Comparison of ENCODE assay signal across 2 cellular contexts in the genomic region with DNA sequence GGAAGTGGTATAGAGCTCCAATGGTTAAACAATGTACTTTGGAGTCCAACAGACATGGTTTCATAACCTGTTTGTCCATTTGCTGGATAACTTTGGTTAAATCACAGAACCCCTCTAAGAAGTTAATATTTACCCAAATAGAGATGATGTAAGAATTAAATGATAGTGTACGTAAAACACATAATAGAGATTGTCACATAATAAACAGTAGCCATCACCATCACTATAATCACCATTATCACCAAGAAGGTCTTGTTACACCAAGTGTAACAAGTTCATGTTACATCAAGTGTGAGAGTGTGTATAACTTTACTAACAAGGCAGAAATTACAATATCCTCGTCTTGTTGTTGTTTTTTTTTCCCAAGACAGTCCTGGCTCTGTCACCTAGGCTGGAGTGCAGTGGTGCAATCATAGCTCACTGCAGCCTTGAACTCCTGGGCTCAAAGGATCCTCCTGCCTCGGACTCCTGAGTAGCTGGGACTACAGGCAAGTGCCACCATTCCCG.
TF ChIP-seq lines count a peak whose summit lies in the region.

No MANE protein-coding gene starts in this region.

TF ChIP-seq in A549, 52 proteins besides CTCF, POLR2A, EP300 and RAD21:
- TF ChIP-seq CBX2 (IDR thresholded peaks at IDR 0.05; ENCODE audit: borderline replicate concordance, low read depth) (no peak), CBX8 (IDR thresholded peaks at IDR 0.05) (no peak), ZFP36 (IDR thresholded peaks at IDR 0.05; ENCODE audit: borderline replicate concordance, partially characterized antibody) (no peak), RCOR1 (IDR thresholded peaks at IDR 0.05; ENCODE audit: low read depth, low read length) (no peak), HDAC2 (IDR thresholded peaks at IDR 0.05) (no peak), RNF2 (IDR thresholded peaks at IDR 0.05; ENCODE audit: borderline replicate concordance, low read depth) (no peak), BHLHE40 (IDR thresholded peaks at IDR 0.05; ENCODE audit: low read depth, low read length) (no peak)
- TF ChIP-seq, protein P1, sequence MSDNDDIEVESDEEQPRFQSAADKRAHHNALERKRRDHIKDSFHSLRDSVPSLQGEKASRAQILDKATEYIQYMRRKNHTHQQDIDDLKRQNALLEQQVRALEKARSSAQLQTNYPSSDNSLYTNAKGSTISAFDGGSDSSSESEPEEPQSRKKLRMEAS (IDR thresholded peaks at IDR 0.05), result no peak
TF ChIP-seq in A549: peak in this region for 0.

TF ChIP-seq in GM23338, 12 proteins besides CTCF, POLR2A, EP300 and RAD21:
- TF ChIP-seq EZH2phosphoT487 (IDR thresholded peaks at IDR 0.05; ENCODE audit: unreplicated experiment) (no peak), EZH2 (IDR thresholded peaks at IDR 0.05; ENCODE audit: low read depth, unreplicated experiment) (no peak), JUNB (IDR thresholded peaks at IDR 0.05; ENCODE audit: unreplicated experiment) (no peak), NANOG (IDR thresholded peaks at IDR 0.05; ENCODE audit: borderline replicate concordance) (no peak), CREB1 (CRISPR knock-in tag; IDR thresholded peaks at IDR 0.05; ENCODE audit: low read depth) (no peak), ZNF114 (CRISPR knock-in tag; IDR thresholded peaks at IDR 0.05) (no peak), ZNF331 (CRISPR knock-in tag; IDR thresholded peaks at IDR 0.05; ENCODE audit: low read depth) (no peak), POLR2AphosphoS5 (IDR thresholded peaks at IDR 0.05; ENCODE audit: low read depth) (no peak)
- TF ChIP-seq, protein P2, sequence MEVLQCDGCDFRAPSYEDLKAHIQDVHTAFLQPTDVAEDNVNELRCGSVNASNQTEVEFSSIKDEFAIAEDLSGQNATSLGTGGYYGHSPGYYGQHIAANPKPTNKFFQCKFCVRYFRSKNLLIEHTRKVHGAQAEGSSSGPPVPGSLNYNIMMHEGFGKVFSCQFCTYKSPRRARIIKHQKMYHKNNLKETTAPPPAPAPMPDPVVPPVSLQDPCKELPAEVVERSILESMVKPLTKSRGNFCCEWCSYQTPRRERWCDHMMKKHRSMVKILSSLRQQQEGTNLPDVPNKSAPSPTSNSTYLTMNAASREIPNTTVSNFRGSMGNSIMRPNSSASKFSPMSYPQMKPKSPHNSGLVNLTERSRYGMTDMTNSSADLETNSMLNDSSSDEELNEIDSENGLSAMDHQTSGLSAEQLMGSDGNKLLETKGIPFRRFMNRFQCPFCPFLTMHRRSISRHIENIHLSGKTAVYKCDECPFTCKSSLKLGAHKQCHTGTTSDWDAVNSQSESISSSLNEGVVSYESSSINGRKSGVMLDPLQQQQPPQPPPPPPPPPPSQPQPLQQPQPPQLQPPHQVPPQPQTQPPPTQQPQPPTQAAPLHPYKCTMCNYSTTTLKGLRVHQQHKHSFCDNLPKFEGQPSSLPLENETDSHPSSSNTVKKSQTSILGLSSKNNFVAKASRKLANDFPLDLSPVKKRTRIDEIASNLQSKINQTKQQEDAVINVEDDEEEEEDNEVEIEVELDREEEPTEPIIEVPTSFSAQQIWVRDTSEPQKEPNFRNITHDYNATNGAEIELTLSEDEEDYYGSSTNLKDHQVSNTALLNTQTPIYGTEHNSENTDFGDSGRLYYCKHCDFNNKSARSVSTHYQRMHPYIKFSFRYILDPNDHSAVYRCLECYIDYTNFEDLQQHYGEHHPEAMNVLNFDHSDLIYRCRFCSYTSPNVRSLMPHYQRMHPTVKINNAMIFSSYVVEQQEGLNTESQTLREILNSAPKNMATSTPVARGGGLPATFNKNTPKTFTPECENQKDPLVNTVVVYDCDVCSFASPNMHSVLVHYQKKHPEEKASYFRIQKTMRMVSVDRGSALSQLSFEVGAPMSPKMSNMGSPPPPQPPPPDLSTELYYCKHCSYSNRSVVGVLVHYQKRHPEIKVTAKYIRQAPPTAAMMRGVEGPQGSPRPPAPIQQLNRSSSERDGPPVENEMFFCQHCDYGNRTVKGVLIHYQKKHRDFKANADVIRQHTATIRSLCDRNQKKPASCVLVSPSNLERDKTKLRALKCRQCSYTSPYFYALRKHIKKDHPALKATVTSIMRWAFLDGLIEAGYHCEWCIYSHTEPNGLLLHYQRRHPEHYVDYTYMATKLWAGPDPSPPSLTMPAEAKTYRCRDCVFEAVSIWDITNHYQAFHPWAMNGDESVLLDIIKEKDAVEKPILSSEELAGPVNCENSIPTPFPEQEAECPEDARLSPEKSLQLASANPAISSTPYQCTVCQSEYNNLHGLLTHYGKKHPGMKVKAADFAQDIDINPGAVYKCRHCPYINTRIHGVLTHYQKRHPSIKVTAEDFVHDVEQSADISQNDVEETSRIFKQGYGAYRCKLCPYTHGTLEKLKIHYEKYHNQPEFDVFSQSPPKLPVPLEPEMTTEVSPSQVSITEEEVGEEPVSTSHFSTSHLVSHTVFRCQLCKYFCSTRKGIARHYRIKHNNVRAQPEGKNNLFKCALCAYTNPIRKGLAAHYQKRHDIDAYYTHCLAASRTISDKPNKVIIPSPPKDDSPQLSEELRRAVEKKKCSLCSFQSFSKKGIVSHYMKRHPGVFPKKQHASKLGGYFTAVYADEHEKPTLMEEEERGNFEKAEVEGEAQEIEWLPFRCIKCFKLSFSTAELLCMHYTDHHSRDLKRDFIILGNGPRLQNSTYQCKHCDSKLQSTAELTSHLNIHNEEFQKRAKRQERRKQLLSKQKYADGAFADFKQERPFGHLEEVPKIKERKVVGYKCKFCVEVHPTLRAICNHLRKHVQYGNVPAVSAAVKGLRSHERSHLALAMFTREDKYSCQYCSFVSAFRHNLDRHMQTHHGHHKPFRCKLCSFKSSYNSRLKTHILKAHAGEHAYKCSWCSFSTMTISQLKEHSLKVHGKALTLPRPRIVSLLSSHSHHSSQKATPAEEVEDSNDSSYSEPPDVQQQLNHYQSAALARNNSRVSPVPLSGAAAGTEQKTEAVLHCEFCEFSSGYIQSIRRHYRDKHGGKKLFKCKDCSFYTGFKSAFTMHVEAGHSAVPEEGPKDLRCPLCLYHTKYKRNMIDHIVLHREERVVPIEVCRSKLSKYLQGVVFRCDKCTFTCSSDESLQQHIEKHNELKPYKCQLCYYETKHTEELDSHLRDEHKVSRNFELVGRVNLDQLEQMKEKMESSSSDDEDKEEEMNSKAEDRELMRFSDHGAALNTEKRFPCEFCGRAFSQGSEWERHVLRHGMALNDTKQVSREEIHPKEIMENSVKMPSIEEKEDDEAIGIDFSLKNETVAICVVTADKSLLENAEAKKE (CRISPR knock-in tag; IDR thresholded peaks at IDR 0.05), result no peak
- TF ChIP-seq, protein P3, sequence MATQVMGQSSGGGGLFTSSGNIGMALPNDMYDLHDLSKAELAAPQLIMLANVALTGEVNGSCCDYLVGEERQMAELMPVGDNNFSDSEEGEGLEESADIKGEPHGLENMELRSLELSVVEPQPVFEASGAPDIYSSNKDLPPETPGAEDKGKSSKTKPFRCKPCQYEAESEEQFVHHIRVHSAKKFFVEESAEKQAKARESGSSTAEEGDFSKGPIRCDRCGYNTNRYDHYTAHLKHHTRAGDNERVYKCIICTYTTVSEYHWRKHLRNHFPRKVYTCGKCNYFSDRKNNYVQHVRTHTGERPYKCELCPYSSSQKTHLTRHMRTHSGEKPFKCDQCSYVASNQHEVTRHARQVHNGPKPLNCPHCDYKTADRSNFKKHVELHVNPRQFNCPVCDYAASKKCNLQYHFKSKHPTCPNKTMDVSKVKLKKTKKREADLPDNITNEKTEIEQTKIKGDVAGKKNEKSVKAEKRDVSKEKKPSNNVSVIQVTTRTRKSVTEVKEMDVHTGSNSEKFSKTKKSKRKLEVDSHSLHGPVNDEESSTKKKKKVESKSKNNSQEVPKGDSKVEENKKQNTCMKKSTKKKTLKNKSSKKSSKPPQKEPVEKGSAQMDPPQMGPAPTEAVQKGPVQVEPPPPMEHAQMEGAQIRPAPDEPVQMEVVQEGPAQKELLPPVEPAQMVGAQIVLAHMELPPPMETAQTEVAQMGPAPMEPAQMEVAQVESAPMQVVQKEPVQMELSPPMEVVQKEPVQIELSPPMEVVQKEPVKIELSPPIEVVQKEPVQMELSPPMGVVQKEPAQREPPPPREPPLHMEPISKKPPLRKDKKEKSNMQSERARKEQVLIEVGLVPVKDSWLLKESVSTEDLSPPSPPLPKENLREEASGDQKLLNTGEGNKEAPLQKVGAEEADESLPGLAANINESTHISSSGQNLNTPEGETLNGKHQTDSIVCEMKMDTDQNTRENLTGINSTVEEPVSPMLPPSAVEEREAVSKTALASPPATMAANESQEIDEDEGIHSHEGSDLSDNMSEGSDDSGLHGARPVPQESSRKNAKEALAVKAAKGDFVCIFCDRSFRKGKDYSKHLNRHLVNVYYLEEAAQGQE (IDR thresholded peaks at IDR 0.05; ENCODE audit: unreplicated experiment), result no peak
- TF ChIP-seq, protein P4, sequence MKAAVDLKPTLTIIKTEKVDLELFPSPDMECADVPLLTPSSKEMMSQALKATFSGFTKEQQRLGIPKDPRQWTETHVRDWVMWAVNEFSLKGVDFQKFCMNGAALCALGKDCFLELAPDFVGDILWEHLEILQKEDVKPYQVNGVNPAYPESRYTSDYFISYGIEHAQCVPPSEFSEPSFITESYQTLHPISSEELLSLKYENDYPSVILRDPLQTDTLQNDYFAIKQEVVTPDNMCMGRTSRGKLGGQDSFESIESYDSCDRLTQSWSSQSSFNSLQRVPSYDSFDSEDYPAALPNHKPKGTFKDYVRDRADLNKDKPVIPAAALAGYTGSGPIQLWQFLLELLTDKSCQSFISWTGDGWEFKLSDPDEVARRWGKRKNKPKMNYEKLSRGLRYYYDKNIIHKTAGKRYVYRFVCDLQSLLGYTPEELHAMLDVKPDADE (IDR thresholded peaks at IDR 0.05), result no peak
